ENCODE assay signal across 8 cellular contexts in the genomic region with DNA sequence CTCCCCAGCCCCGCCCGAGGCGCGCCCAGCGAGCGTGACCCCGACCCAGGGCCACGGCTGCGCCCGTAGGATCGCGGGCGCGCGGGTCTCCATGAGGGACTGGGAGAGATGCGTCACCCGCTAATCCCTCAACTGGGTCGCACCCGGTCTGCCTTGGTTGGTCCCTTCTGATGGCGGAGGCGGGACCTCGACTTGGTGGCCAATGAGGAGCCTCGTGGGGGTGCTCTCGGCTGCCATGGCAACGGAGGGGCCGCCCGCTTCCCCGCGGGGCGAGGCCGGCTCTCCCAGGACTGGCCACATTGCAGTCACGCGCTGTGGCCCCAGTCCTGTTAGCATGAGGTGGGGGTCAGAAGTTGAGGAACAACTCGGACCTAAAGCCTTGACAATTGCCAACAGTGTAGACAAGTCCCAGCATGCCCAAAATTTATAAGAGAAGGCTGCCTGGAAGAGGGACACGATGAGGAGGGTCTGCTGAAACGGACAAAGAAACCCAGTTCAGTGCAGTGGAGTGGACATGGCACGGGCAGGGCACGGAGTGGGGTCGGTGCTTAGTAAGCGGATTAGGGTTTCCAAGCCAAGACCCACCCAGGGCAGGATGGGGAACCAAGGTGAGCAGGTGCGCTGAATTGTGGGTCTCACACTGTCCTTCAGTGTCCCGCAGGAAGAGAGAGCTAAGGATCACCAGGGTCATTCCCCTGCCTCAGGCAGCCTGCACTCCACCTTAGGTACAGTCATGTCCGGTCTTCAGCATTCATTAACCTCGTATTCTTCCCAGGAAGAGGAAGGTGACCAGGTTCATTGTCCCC. TPM values are rescaled to one million over a fixed set of nuclear protein-coding genes. Genes with fewer than 3 reads are reported as not detected.
DNase-seq lines count a peak whose midpoint lies in the region; TF ChIP-seq lines count a peak whose summit lies in the region.

No MANE protein-coding gene starts in this region.

- intact Hi-C loops in activated naive CD4-positive, alpha-beta T cell treated with anti-CD3 and anti-CD28 coated beads for 36 hours (cut with micrococcal nuclease) = loop anchor here (1.0 to 5.0 kb wide), 9 partner anchors 7 to 531 kb away; partner anchors contain the start of gene DDIT4

- CTCF ChIA-PET in activated naive CD4-positive, alpha-beta T cell treated with anti-CD3 and anti-CD28 coated beads for 36 hours (lab: Charles Lee) = interaction anchor here (0.8 to 2.3 kb wide), 7 partner anchors 22 to 209 kb away, joined by 3 to 13 read pairs (median 5); no protein-coding TSS in a partner anchor

- DNase-seq in ELF-1 (ENCODE audit: low read depth, low spot score) (peak; percentile 97), GOT3 (lab: John Stamatoyannopoulos, UW) (peak; percentile 82), LNCaP clone FGC (ENCODE audit: low read depth) (peak; percentile 90), SHP77 treated with DMSO at 0.1 percent for 48 hours (lab: John Stamatoyannopoulos, UW) (peak; percentile 41), germinal center (ENCODE audit: low spot score) (peak; percentile 89), nucleus accumbens (lab: John Stamatoyannopoulos, UW) (peak; percentile 54 to 99 (median 95))
- peak; percentile 98 for DNase-seq in activated naive CD4-positive, alpha-beta T cell treated with anti-CD3 and anti-CD28 coated beads for 36 hours

- H3K9me3 Mint-ChIP-seq in activated naive CD4-positive, alpha-beta T cell treated with anti-CD3 and anti-CD28 coated beads for 36 hours = no peaks in the 10 kb centered on the region

- peak overlapping the region; percentile 89 for H3K4me3 Mint-ChIP-seq in activated naive CD4-positive, alpha-beta T cell treated with anti-CD3 and anti-CD28 coated beads for 36 hours

- no peak for TF ChIP-seq CTCF in LNCaP clone FGC (IDR thresholded peaks at IDR 0.05; ENCODE audit: control insufficient read depth, extremely low read depth, insufficient read depth)

- peak overlapping the region; percentile 90 for H3K27ac ChIP-seq in temporal lobe (ENCODE audit: low read depth, low read length)

- H3K36me3 Mint-ChIP-seq in activated naive CD4-positive, alpha-beta T cell treated with anti-CD3 and anti-CD28 coated beads for 36 hours (ENCODE audit: low read depth) = peaks cover 12% of the 10 kb centered on the region

- no peaks in the 10 kb centered on the region for H3K27me3 Mint-ChIP-seq in activated naive CD4-positive, alpha-beta T cell treated with anti-CD3 and anti-CD28 coated beads for 36 hours (ENCODE audit: low read depth)

- peak overlapping the region; percentile 69 for H3K4me3 ChIP-seq in LNCaP clone FGC (ENCODE audit: low read depth, low read length)

- peaks cover 62% of the 10 kb centered on the region for H3K4me1 Mint-ChIP-seq in activated naive CD4-positive, alpha-beta T cell treated with anti-CD3 and anti-CD28 coated beads for 36 hours (ENCODE audit: low read depth)

- H3K27ac Mint-ChIP-seq in activated naive CD4-positive, alpha-beta T cell treated with anti-CD3 and anti-CD28 coated beads for 36 hours = peak overlapping the region; percentile 100

RNA-seq across cellular contexts. Expression of gene DDIT4, which starts 24.4 kb away (rescaled TPM):
- 100 to 1,000 TPM; 684 to 689 TPM for total RNA-seq in activated naive CD4-positive, alpha-beta T cell treated with anti-CD3 and anti-CD28 coated beads for 36 hours
- 20.4 TPM for total RNA-seq in temporal lobe

RNA-seq across cellular contexts. Expression of gene DNAJB12, which starts 56.5 kb away (rescaled TPM):
- 10 to 100 TPM; 13.7 to 14.1 TPM for total RNA-seq in activated naive CD4-positive, alpha-beta T cell treated with anti-CD3 and anti-CD28 coated beads for 36 hours
- 13.0 TPM for total RNA-seq in temporal lobe

Comparison
In these comparisons a context has a peak if more than half of its experiments do, and no peak if none do; other contexts are left out.
1. Peak in every context shown above with its lines: DNase-seq, H3K4me3 ChIP-seq and H3K27ac ChIP-seq.
2. DNase-seq: peak in every context shown above with its lines; median percentile 98 in activated naive CD4-positive, alpha-beta T cell treated with anti-CD3 and anti-CD28 coated beads for 36 hours; 97 in ELF-1; 95 in nucleus accumbens; 90 in LNCaP clone FGC; 89 in germinal center; 82 in GOT3; 41 in SHP77 treated with DMSO at 0.1 percent for 48 hours.
3. RNA of gene DDIT4, which starts 24.4 kb away (total RNA-seq): 684 to 689 TPM in activated naive CD4-positive, alpha-beta T cell treated with anti-CD3 and anti-CD28 coated beads for 36 hours; 20.4 TPM in temporal lobe (single experiment); every median in the first group is over 10 times any median in the second.